23 cellular contexts compared by ENCODE assay signal in genomic region chr6:79522609-79523008, GRCh38.
"Had no signal": no experiment of that assay in that cellular context is flagged by ENCODE, and none has a peak within 500 bp of the region (broad histone marks: within the 10 kb centered on the region; RNA-seq: fewer than 3 reads in every experiment).

No MANE protein-coding gene starts in this region.

- H3K4me3 ChIP-seq: colonic mucosa, esophagus squamous epithelium, gastrocnemius medialis, heart right ventricle, left lung, lower lobe of right lung, mucosa of descending colon had no signal

- H3K36me3 ChIP-seq: colonic mucosa, esophagus squamous epithelium, gastrocnemius medialis, left lung, lower lobe of right lung had no signal

- H3K27ac ChIP-seq: colonic mucosa, epithelial cell of prostate, esophagus squamous epithelium, gastrocnemius medialis, heart right ventricle, left lung, lower lobe of right lung had no signal

- H3K9me3 ChIP-seq: colonic mucosa, esophagus squamous epithelium, gastrocnemius medialis, left lung, lower lobe of right lung, mucosa of descending colon had no signal

- ATAC-seq: effector memory CD8-positive, alpha-beta T cell; esophagus mucosa; gastrocnemius medialis; heart right ventricle; left cardiac atrium; left lung; left ventricle myocardium superior; lower lobe of right lung; mucosa of descending colon had no signal

- DNase-seq: colonic mucosa; cortex of kidney; effector CD8-positive, alpha-beta T cell; effector memory CD8-positive, alpha-beta T cell; endodermal cell; erythroblast; esophagus squamous epithelium; foreskin fibroblast; foreskin melanocyte; gastrocnemius medialis; glutamatergic neuron; head of caudate nucleus; heart right ventricle; hippocampal formation; left cardiac atrium; left ventricle myocardium superior; lower lobe of right lung; mesenchymal stem cell; mucosa of descending colon had no signal

- FAIRE-seq: keratinocyte had no signal

- H3K27me3 ChIP-seq: colonic mucosa, esophagus squamous epithelium, gastrocnemius medialis, heart right ventricle, left lung had no signal

- H3K4me1 ChIP-seq: colonic mucosa, gastrocnemius medialis had no signal
